ENCODE assay signal across 9 cellular contexts in genomic region chr4:61201562-61202099, GRCh38. TPM values are rescaled to one million over a fixed set of nuclear protein-coding genes. Genes with fewer than 3 reads are reported as not detected.
DNase-seq lines count a peak whose midpoint lies in the region; TF ChIP-seq lines count a peak whose summit lies in the region.
"Had no signal": no experiment of that assay in that cellular context is flagged by ENCODE, and none has a peak within 500 bp of the region (broad histone marks: within the 10 kb centered on the region; RNA-seq: fewer than 3 reads in every experiment).

No MANE protein-coding gene starts in this region.

- no peaks in the 10 kb centered on the region for H3K9me3 Mint-ChIP-seq in type B pancreatic cell
- H3K9me3 Mint-ChIP-seq: T-helper 1 cell treated with Interleukin-12 subunit alpha and Interleukin-12 subunit beta and Interleukin-4 antibody, amounts not matched to agents 30 μg/mL and 1 μg/mL, for 36 hours had no signal

- intact Hi-C loops in lower leg skin (cut with DNase I; ENCODE audit: low total_unique reads) = no loop called here
- intact Hi-C loops in thyroid gland (cut with DNase I) = no loop called here

- H3K9me3 ChIP-seq in thyroid gland = no peaks in the 10 kb centered on the region

- 0 to 1% methylated on average over 38 to 39 of the region's 39 CpGs for WGBS in lower leg skin, 2 donors
- 1% methylated on average over 29 to 38 of the region's 39 CpGs for WGBS in thyroid gland, 2 donors

- peak overlapping the region; percentile 99 for H3K4me3 Mint-ChIP-seq in type B pancreatic cell
- H3K4me3 Mint-ChIP-seq: T-helper 1 cell treated with Interleukin-12 subunit alpha and Interleukin-12 subunit beta and Interleukin-4 antibody, amounts not matched to agents 30 μg/mL and 1 μg/mL, for 36 hours had no signal

- H3K36me3 Mint-ChIP-seq in type B pancreatic cell = peaks cover 3% of the 10 kb centered on the region

- TF ChIP-seq POLR2A in lower leg skin (IDR thresholded peaks at IDR 0.05) (no peak), thyroid gland (IDR thresholded peaks at IDR 0.05) (no peak)

- no peaks in the 10 kb centered on the region for H3K36me3 ChIP-seq in thyroid gland

- no peak overlapping the region for H3K27ac ChIP-seq in thyroid gland

- peaks cover 20% of the 10 kb centered on the region for H3K4me1 Mint-ChIP-seq in type B pancreatic cell (ENCODE audit: unreplicated experiment)

- H3K4me3 ChIP-seq in choroid plexus epithelial cell (ENCODE audit: low read depth, low read length) (peak overlapping the region; percentile 72), lower leg skin (ENCODE audit: low read depth, poor library complexity, severe bottlenecking) (peak overlapping the region; percentile 39), thyroid gland (replicated peaks in 1 of 3) (peak overlapping the region in 1 of 3 donors; percentile 4)

- peaks cover 0 to 3% of the 10 kb centered on the region in 2 donors for H3K4me1 ChIP-seq in thyroid gland

- H3K27ac Mint-ChIP-seq in type B pancreatic cell = peak overlapping the region; percentile 80
- H3K27ac Mint-ChIP-seq: T-helper 1 cell treated with Interleukin-12 subunit alpha and Interleukin-12 subunit beta and Interleukin-4 antibody, amounts not matched to agents 30 μg/mL and 1 μg/mL, for 36 hours had no signal

- H3K27me3 ChIP-seq in thyroid gland = no peaks in the 10 kb centered on the region

- H3K27me3 Mint-ChIP-seq in type B pancreatic cell = peaks cover 67% of the 10 kb centered on the region

- TF ChIP-seq CTCF in choroid plexus epithelial cell (conservative IDR thresholded peaks at IDR 0.05; ENCODE audit: low read depth, low read length) (no peak), lower leg skin (IDR thresholded peaks at IDR 0.05) (no peak), type B pancreatic cell (conservative IDR thresholded peaks at IDR 0.05) (no peak), thyroid gland (IDR thresholded peaks at IDR 0.05) (no peak), GM20000 (IDR thresholded peaks at IDR 0.05; ENCODE audit: extremely low read depth, missing control alignments) (no peak)

- DNase-seq in NCI-H82 (lab: John Stamatoyannopoulos, UW) (peak; percentile 31), NCI-H82 treated with DMSO at 0.1 percent for 48 hours (lab: John Stamatoyannopoulos, UW; ENCODE audit: unreplicated experiment) (no peak), choroid plexus epithelial cell (ENCODE audit: low read depth) (peak; percentile 19), lower leg skin (ENCODE audit: low spot score in 2 of 2) (peak in 1 of 2 donors; percentile 82), type B pancreatic cell (ENCODE audit: extremely low spot score, unreplicated experiment) (no peak), NCI-H1048 (lab: John Stamatoyannopoulos, UW) (no peak), thyroid gland (no peak), GM20000 (ENCODE audit: low spot score) (no peak)

RNA-seq across cellular contexts. Expression of gene ADGRL3, which starts 1.5 kb away (rescaled TPM):
- total RNA-seq in lower leg skin = 10 to 100 TPM in 2 of 4 donors, 1 to 10 TPM in 2; 1.8 to 21.2 (median 8.2) TPM
- 11.3 and 53.5 TPM in 2 replicates for total RNA-seq in type B pancreatic cell (ENCODE audit: low replicate concordance)
- total RNA-seq in thyroid gland = 1 to 10 TPM in 3 of 4 donors, under 1 TPM in 1; 0.67 to 4.6 (median 1.6) TPM

Comparison
In these comparisons a context has a peak if more than half of its experiments do, and no peak if none do; other contexts are left out.
1. DNase-seq: peak in NCI-H82 (single experiment) and choroid plexus epithelial cell (single experiment); none in NCI-H82 treated with DMSO at 0.1 percent for 48 hours (single experiment), type B pancreatic cell (single experiment), NCI-H1048 (single experiment), thyroid gland (0 of 2) and GM20000 (single experiment).